In genomic region chrX:48703228-48703627, GRCh38 we compare ENCODE assay signal across 1 cellular context.
TF ChIP-seq lines count a peak whose summit lies in the region.

No MANE protein-coding gene starts in this region.

TF ChIP-seq in A549, 52 proteins besides CTCF, POLR2A, EP300 and RAD21 (continued from another document):
- TF ChIP-seq SMC3 (IDR thresholded peaks at IDR 0.05) = no peak
- TF ChIP-seq EHMT2 (IDR thresholded peaks at IDR 0.05; ENCODE audit: low read depth) = no peak
- no peak for TF ChIP-seq RFX5 (IDR thresholded peaks at IDR 0.05)
- TF ChIP-seq KDM5A (IDR thresholded peaks at IDR 0.05) = no peak
- no peak for TF ChIP-seq TP53 (CRISPR knock-in tag; IDR thresholded peaks at IDR 0.05)
